17 cellular contexts compared by ENCODE assay signal in genomic region chr11:6634534-6634933, GRCh38.
"Had no signal": no experiment of that assay in that cellular context is flagged by ENCODE, and none has a peak within 500 bp of the region (broad histone marks: within the 10 kb centered on the region; RNA-seq: fewer than 3 reads in every experiment).

No MANE protein-coding gene starts in this region.

- H3K27ac Mint-ChIP-seq: activated CD4-positive, alpha-beta T cell treated with anti-CD3 and anti-CD28 coated beads, Interleukin-2, amount 10 ng/mL, durations not matched to agents 7 days and 5 days; activated naive CD8-positive, alpha-beta T cell treated with anti-CD3 and anti-CD28 coated beads, Interleukin-2, amount 10 ng/mL, durations not matched to agents 7 days and 5 days; activated T-helper 1 cell treated with anti-CD3 and anti-CD28 coated beads, Interleukin-12 subunit alpha, Interleukin-12 subunit beta, Interleukin-2, Interleukin-4 antibody, amounts not matched to agents 30 ng/mL and 10 ng/mL and 1 ng/mL, durations not matched to agents 14 hours and 24 hours and 36 hours; dendritic cell treated with granulocyte-macrophage colony-stimulating factor and Interleukin-4, amounts not matched to agents 40 ng/mL and 50 ng/mL, for 4 days; natural killer cell had no signal

- H3K36me3 Mint-ChIP-seq: activated naive CD8-positive, alpha-beta T cell treated with anti-CD3 and anti-CD28 coated beads, Interleukin-2, amount 10 ng/mL, durations not matched to agents 7 days and 5 days; natural killer cell had no signal

- H3K9me3 Mint-ChIP-seq: activated CD4-positive, alpha-beta T cell treated with anti-CD3 and anti-CD28 coated beads, Interleukin-2, amount 10 ng/mL, durations not matched to agents 7 days and 5 days; activated naive CD8-positive, alpha-beta T cell treated with anti-CD3 and anti-CD28 coated beads, Interleukin-2, amount 10 ng/mL, durations not matched to agents 7 days and 5 days; activated T-helper 1 cell treated with anti-CD3 and anti-CD28 coated beads, Interleukin-12 subunit alpha, Interleukin-12 subunit beta, Interleukin-2, Interleukin-4 antibody, amounts not matched to agents 30 ng/mL and 10 ng/mL and 1 ng/mL, durations not matched to agents 14 hours and 24 hours and 36 hours; dendritic cell treated with granulocyte-macrophage colony-stimulating factor and Interleukin-4, amounts not matched to agents 40 ng/mL and 50 ng/mL, for 4 days; natural killer cell had no signal

- ATAC-seq: natural killer cell had no signal

- H3K27me3 Mint-ChIP-seq: activated CD4-positive, alpha-beta T cell treated with anti-CD3 and anti-CD28 coated beads, Interleukin-2, amount 10 ng/mL, durations not matched to agents 7 days and 5 days; activated naive CD8-positive, alpha-beta T cell treated with anti-CD3 and anti-CD28 coated beads, Interleukin-2, amount 10 ng/mL, durations not matched to agents 7 days and 5 days; dendritic cell treated with granulocyte-macrophage colony-stimulating factor and Interleukin-4, amounts not matched to agents 40 ng/mL and 50 ng/mL, for 4 days had no signal

- H3K4me3 ChIP-seq: mucosa of descending colon, skin epidermis, upper lobe of right lung had no signal

- H3K36me3 ChIP-seq: brain microvascular endothelial cell had no signal

- H3K27me3 ChIP-seq: brain microvascular endothelial cell, upper lobe of right lung had no signal

- H3K4me1 Mint-ChIP-seq: natural killer cell had no signal

- H3K4me3 Mint-ChIP-seq: activated CD4-positive, alpha-beta T cell treated with anti-CD3 and anti-CD28 coated beads, Interleukin-2, amount 10 ng/mL, durations not matched to agents 7 days and 5 days; activated naive CD8-positive, alpha-beta T cell treated with anti-CD3 and anti-CD28 coated beads, Interleukin-2, amount 10 ng/mL, durations not matched to agents 7 days and 5 days; activated T-helper 1 cell treated with anti-CD3 and anti-CD28 coated beads, Interleukin-12 subunit alpha, Interleukin-12 subunit beta, Interleukin-2, Interleukin-4 antibody, amounts not matched to agents 30 ng/mL and 10 ng/mL and 1 ng/mL, durations not matched to agents 14 hours and 24 hours and 36 hours; dendritic cell treated with granulocyte-macrophage colony-stimulating factor and Interleukin-4, amounts not matched to agents 40 ng/mL and 50 ng/mL, for 4 days; natural killer cell had no signal

- H3K9me3 ChIP-seq: mucosa of descending colon, upper lobe of right lung had no signal

- DNase-seq: activated CD4-positive, alpha-beta T cell treated with anti-CD3 and anti-CD28 coated beads, Interleukin-2, amount 10 ng/mL, durations not matched to agents 7 days and 5 days; activated naive CD4-positive, alpha-beta T cell; activated naive CD8-positive, alpha-beta T cell treated with anti-CD3 and anti-CD28 coated beads, Interleukin-2, amount 10 ng/mL, durations not matched to agents 7 days and 5 days; brain microvascular endothelial cell; cerebellar nuclear complex; erythroblast; kidney glomerular epithelial cell; mammary epithelial cell; mucosa of descending colon; natural killer cell; stimulated activated CD4-positive, alpha-beta T cell treated with anti-CD3 and anti-CD28 coated beads, Interleukin-4, amount 100 ng/mL, for 24 hours; stimulated activated CD8-positive, alpha-beta memory T cell treated with anti-CD3 and anti-CD28 coated beads, Interleukin-4, amount 100 ng/mL, for 48 hours; stimulated activated naive CD4-positive, alpha-beta T cell treated with Interleukin-2 at 50 U/mL for 16 hours; upper lobe of right lung had no signal

- H3K27ac ChIP-seq: brain microvascular endothelial cell had no signal
